Comparison of ENCODE assay signal across 8 cellular contexts in the genomic region with DNA sequence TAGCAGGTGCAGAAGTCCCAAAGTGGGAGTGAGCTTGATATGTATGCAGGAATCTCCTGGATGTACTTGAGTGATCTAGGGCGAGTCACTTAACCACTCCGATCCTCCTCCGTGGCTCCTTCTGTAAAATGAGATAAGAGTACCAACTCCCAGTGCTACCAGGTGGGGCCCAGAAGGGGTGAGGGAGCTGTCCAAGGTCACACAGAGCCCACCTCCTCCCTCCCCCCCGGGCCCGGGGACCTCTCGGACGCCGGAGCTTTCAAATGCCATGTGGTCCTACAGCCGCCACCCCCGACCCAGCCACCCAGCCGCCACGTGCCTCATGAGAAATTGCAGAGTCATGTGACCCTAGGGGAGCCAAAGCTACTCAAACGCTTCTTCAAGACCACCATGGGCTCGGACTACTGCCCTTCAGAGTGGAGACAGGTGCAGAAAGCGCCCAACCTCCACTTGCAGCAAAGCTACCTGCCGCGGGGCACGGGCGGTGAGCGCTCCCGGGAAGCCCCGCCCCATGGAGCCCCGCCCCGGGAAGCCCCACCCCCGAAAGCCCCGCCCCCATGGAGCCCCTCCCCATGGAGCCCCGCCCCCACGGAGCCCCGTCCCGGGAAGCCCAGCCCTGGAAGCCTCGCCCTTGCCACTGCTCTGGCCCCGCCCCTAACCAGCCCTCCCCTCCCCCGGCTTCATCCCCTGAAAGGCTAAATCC. TPM values are rescaled to one million over a fixed set of nuclear protein-coding genes. Genes with fewer than 3 reads are reported as not detected.
A peak's percentile ranks its signal among the peaks of the same experiment; 100 is the strongest.
DNase-seq lines count a peak whose midpoint lies in the region; ATAC-seq lines count a peak whose summit lies in the region.

No MANE protein-coding gene starts in this region.

- H3K27me3 ChIP-seq in HUES64 (ENCODE audit: insufficient read depth, low read length), result peaks cover 15% of the 10 kb centered on the region

- H3K36me3 Mint-ChIP-seq in activated T-cell treated with anti-CD3 and anti-CD28 coated beads, Interleukin-2, amount 50 U/mL, for 72 hours (ENCODE audit: insufficient read depth in 2 of 2), result peaks cover 0 to 2% of the 10 kb centered on the region in 2 donors

- ATAC-seq in activated T-cell treated with anti-CD3 and anti-CD28 coated beads, Interleukin-2, amount 50 U/mL, for 72 hours (replicated peaks in 1 of 2), result peak; percentile 50 to 59
- no peak for ATAC-seq in HG03139 (IDR thresholded peaks at IDR 0.05; ENCODE audit: unreplicated experiment)

- H3K4me1 ChIP-seq in HUES64 (ENCODE audit: insufficient read depth, low read length), result peaks cover 4% of the 10 kb centered on the region; the same call in 1 of the 2 replicates

- no peaks in the 10 kb centered on the region for H3K9me3 ChIP-seq in HUES64 (ENCODE audit: insufficient read depth, low read depth, low read length)

- peak overlapping the region; percentile 45 to 62 for H3K4me3 Mint-ChIP-seq in activated T-cell treated with anti-CD3 and anti-CD28 coated beads, Interleukin-2, amount 50 U/mL, for 72 hours

- no peaks in the 10 kb centered on the region for H3K36me3 ChIP-seq in HUES64 (ENCODE audit: insufficient read depth, low read length)

- H3K4me1 Mint-ChIP-seq in activated T-cell treated with anti-CD3 and anti-CD28 coated beads, Interleukin-2, amount 50 U/mL, for 72 hours (ENCODE audit: low read depth), result peaks cover 14% of the 10 kb centered on the region

- in situ Hi-C loops in Caki2 (cut with HindIII; ENCODE audit: low pct_unique_long_range_greater_than_20kb, low sequenced_read_pairs), result no loop called here

- WGBS in HUES64, result 6% methylated on average over 29 of the region's 33 CpGs

- peak overlapping the region; percentile 49 for H3K4me3 ChIP-seq in HUES64 (ENCODE audit: low read length)

- no peak overlapping the region; the same call in 1 of the 2 replicates for H3K9ac ChIP-seq in HUES64 (ENCODE audit: low read depth, low read length)

- H3K27ac ChIP-seq in HUES64 (ENCODE audit: low read depth, low read length), result no peak overlapping the region

- H3K27me3 Mint-ChIP-seq in activated T-cell treated with anti-CD3 and anti-CD28 coated beads, Interleukin-2, amount 50 U/mL, for 72 hours (ENCODE audit: low read depth), result peaks cover 32% of the 10 kb centered on the region

- H3K9me3 Mint-ChIP-seq in activated T-cell treated with anti-CD3 and anti-CD28 coated beads, Interleukin-2, amount 50 U/mL, for 72 hours, result no peaks in the 10 kb centered on the region

- DNase-seq in Caki2 (ENCODE audit: low read depth) (peak; percentile 37), kidney tubule cell (ENCODE audit: low spot score) (peak; percentile 52), SIG-M5 treated with dmso at 0.1 percent for 504 hours (lab: John Stamatoyannopoulos, UW; ENCODE audit: unreplicated experiment) (no peak), ureter (ENCODE audit: low spot score) (no peak), NCI-H510A treated with DMSO at 0.1 percent for 48 hours (lab: John Stamatoyannopoulos, UW) (no peak)
- peak; percentile 46 to 51 for DNase-seq in activated T-cell treated with anti-CD3 and anti-CD28 coated beads, Interleukin-2, amount 50 U/mL, for 72 hours

- H3K27ac Mint-ChIP-seq in activated T-cell treated with anti-CD3 and anti-CD28 coated beads, Interleukin-2, amount 50 U/mL, for 72 hours, result no peak overlapping the region

RNA-seq across cellular contexts. Expression of a gene that starts 10.1 kb away (rescaled TPM):
- total RNA-seq in Caki2 (2014; rRNA removed; shearing (Covaris generic); ENCODE audit: low replicate concordance), result 22.9 and 33.6 TPM in 2 replicates
- 39.2 TPM for polyA plus RNA-seq in HUES64 (2013, experiment 1 of 2)
- polyA plus RNA-seq in HUES64 (2013, experiment 2 of 2), result 51.6 TPM
- 10 to 100 TPM; 13.6 to 14.1 TPM for total RNA-seq in activated T-cell treated with anti-CD3 and anti-CD28 coated beads, Interleukin-2, amount 50 U/mL, for 72 hours
- 34.3 TPM for total RNA-seq in ureter

RNA-seq across cellular contexts. Expression of a gene that starts 16.6 kb away (rescaled TPM):
- total RNA-seq in Caki2 (2014; rRNA removed; shearing (Covaris generic); ENCODE audit: low replicate concordance), result 0.61 and 3.2 TPM in 2 replicates
- polyA plus RNA-seq in HUES64 (2013, experiment 1 of 2), result 13.7 TPM
- polyA plus RNA-seq in HUES64 (2013, experiment 2 of 2), result 9.6 TPM
- 10 to 100 TPM in 1 of 2 donors, 1 to 10 TPM in 1; 9.5 to 11.8 TPM for total RNA-seq in activated T-cell treated with anti-CD3 and anti-CD28 coated beads, Interleukin-2, amount 50 U/mL, for 72 hours
- 20.0 TPM for total RNA-seq in ureter

RNA-seq across cellular contexts. Expression of a gene that starts 17.0 kb away (rescaled TPM):
- total RNA-seq in Caki2 (2014; rRNA removed; shearing (Covaris generic); ENCODE audit: low replicate concordance), result 4.7 and 9.1 TPM in 2 replicates
- polyA plus RNA-seq in HUES64 (2013, experiment 1 of 2), result 1.5 TPM
- polyA plus RNA-seq in HUES64 (2013, experiment 2 of 2), result 2.4 TPM
- 1 to 10 TPM; 1.1 to 3.4 TPM for total RNA-seq in activated T-cell treated with anti-CD3 and anti-CD28 coated beads, Interleukin-2, amount 50 U/mL, for 72 hours
- total RNA-seq in ureter, result 7.8 TPM

RNA-seq across cellular contexts. Expression of a gene that starts 29.7 kb away (rescaled TPM):
- 38.0 and 39.4 TPM in 2 replicates for total RNA-seq in Caki2 (2014; rRNA removed; shearing (Covaris generic); ENCODE audit: low replicate concordance)
- 59.8 TPM for polyA plus RNA-seq in HUES64 (2013, experiment 1 of 2)
- polyA plus RNA-seq in HUES64 (2013, experiment 2 of 2), result 63.3 TPM
- total RNA-seq in activated T-cell treated with anti-CD3 and anti-CD28 coated beads, Interleukin-2, amount 50 U/mL, for 72 hours, result 100 to 1,000 TPM; 102 to 144 TPM
- 79.5 TPM for total RNA-seq in ureter

Comparison
In these comparisons a context has a peak if more than half of its experiments do, and no peak if none do; other contexts are left out.
1. DNase-seq: peak in Caki2 (single experiment), activated T-cell treated with anti-CD3 and anti-CD28 coated beads, Interleukin-2, amount 50 U/mL, for 72 hours (2 of 2) and kidney tubule cell (single experiment); none in SIG-M5 treated with dmso at 0.1 percent for 504 hours (single experiment), ureter (single experiment) and NCI-H510A treated with DMSO at 0.1 percent for 48 hours (single experiment).